1 cellular context compared by ENCODE assay signal in the genomic region with DNA sequence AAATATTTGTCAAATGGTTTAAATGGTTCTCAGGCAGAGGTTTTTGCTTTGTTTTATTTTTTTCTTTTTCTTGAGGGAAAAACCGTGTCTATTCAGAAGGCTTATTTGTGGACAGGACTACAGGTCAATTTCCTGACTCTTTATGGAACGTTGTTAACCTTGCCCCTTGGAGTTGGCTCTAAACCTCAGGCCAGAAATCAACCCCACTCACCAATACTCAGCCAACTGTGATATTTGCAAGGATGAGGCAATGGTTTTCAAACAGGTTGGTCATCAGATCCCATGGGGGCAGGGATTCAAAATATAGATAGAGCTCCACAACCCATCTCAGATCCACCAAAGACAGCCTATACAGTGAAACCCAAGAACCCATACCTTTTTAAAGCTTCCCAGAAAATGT.
TF ChIP-seq lines count a peak whose summit lies in the region.

No MANE protein-coding gene starts in this region.

TF ChIP-seq in HepG2, 621 proteins besides CTCF, POLR2A, EP300 and RAD21 (continued from another document and continues in another):
- TF ChIP-seq, protein P1, sequence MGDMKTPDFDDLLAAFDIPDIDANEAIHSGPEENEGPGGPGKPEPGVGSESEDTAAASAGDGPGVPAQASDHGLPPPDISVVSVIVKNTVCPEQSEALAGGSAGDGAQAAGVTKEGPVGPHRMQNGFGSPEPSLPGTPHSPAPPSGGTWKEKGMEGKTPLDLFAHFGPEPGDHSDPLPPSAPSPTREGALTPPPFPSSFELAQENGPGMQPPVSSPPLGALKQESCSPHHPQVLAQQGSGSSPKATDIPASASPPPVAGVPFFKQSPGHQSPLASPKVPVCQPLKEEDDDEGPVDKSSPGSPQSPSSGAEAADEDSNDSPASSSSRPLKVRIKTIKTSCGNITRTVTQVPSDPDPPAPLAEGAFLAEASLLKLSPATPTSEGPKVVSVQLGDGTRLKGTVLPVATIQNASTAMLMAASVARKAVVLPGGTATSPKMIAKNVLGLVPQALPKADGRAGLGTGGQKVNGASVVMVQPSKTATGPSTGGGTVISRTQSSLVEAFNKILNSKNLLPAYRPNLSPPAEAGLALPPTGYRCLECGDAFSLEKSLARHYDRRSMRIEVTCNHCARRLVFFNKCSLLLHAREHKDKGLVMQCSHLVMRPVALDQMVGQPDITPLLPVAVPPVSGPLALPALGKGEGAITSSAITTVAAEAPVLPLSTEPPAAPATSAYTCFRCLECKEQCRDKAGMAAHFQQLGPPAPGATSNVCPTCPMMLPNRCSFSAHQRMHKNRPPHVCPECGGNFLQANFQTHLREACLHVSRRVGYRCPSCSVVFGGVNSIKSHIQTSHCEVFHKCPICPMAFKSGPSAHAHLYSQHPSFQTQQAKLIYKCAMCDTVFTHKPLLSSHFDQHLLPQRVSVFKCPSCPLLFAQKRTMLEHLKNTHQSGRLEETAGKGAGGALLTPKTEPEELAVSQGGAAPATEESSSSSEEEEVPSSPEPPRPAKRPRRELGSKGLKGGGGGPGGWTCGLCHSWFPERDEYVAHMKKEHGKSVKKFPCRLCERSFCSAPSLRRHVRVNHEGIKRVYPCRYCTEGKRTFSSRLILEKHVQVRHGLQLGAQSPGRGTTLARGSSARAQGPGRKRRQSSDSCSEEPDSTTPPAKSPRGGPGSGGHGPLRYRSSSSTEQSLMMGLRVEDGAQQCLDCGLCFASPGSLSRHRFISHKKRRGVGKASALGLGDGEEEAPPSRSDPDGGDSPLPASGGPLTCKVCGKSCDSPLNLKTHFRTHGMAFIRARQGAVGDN (CRISPR knock-in tag; IDR thresholded peaks at IDR 0.05) = no peak
- TF ChIP-seq ZBTB8A (CRISPR knock-in tag; IDR thresholded peaks at IDR 0.05; ENCODE audit: borderline replicate concordance, low read depth) (no peak), ZNF644 (CRISPR knock-in tag; IDR thresholded peaks at IDR 0.05; ENCODE audit: low read depth) (peak; percentile 91), SPEN (CRISPR knock-in tag; IDR thresholded peaks at IDR 0.05; ENCODE audit: low read depth) (no peak), BRCA1 (CRISPR knock-in tag; IDR thresholded peaks at IDR 0.05) (no peak), ZMYM2 (CRISPR knock-in tag; IDR thresholded peaks at IDR 0.05) (no peak), HDAC6 (IDR thresholded peaks at IDR 0.05; ENCODE audit: low read depth, low read length) (no peak), HNF4G (IDR thresholded peaks at IDR 0.05; ENCODE audit: borderline replicate concordance, low read depth, low read length) (peak; percentile 66; the same call in 1 of the 2 replicates), HNF4G (CRISPR knock-in tag; IDR thresholded peaks at IDR 0.05; ENCODE audit: borderline replicate concordance, low read depth) (no peak), HOXD1 (CRISPR knock-in tag; IDR thresholded peaks at IDR 0.05) (no peak), TARDBP (CRISPR knock-in tag; IDR thresholded peaks at IDR 0.05) (no peak), PITX1 (CRISPR knock-in tag; IDR thresholded peaks at IDR 0.05) (0 out of 2 replicates have a peak, but pooled peaks have one; percentile 19), SOX13 (IDR thresholded peaks at IDR 0.05) (no peak), SOX13 (CRISPR knock-in tag; conservative IDR thresholded peaks at IDR 0.05 in 1 of 2, IDR thresholded peaks at IDR 0.05 in 1 of 2) (peak in 1 of 2 experiments; percentile 62; a peak in 2 of 4 replicates), SOX6 (IDR thresholded peaks at IDR 0.05) (no peak), SOX6 (CRISPR knock-in tag; IDR thresholded peaks at IDR 0.05) (peak; percentile 52; the same call in 1 of the 2 replicates), TCF7L2 (IDR thresholded peaks at IDR 0.05; ENCODE audit: low read depth, low read length) (no peak), SMAD1 (CRISPR knock-in tag; IDR thresholded peaks at IDR 0.05; ENCODE audit: borderline replicate concordance, low read depth) (no peak), SRSF4 (IDR thresholded peaks at IDR 0.05; ENCODE audit: low read depth, low read length, poor library complexity, severe bottlenecking) (no peak), ARID2 (CRISPR knock-in tag; IDR thresholded peaks at IDR 0.05; ENCODE audit: borderline replicate concordance) (no peak), RBFOX2 (IDR thresholded peaks at IDR 0.05; ENCODE audit: low read depth, low read length) (no peak), FOXP1 (IDR thresholded peaks at IDR 0.05) (no peak), FOXP1 (CRISPR knock-in tag; IDR thresholded peaks at IDR 0.05) (0 out of 2 replicates have a peak, but pooled peaks have one; percentile 7), RAD51 (IDR thresholded peaks at IDR 0.05; ENCODE audit: borderline replicate concordance) (no peak), ZNF891 (CRISPR knock-in tag; IDR thresholded peaks at IDR 0.05) (no peak), ZNF30 (CRISPR knock-in tag; IDR thresholded peaks at IDR 0.05) (no peak)
- TF ChIP-seq, protein P2, sequence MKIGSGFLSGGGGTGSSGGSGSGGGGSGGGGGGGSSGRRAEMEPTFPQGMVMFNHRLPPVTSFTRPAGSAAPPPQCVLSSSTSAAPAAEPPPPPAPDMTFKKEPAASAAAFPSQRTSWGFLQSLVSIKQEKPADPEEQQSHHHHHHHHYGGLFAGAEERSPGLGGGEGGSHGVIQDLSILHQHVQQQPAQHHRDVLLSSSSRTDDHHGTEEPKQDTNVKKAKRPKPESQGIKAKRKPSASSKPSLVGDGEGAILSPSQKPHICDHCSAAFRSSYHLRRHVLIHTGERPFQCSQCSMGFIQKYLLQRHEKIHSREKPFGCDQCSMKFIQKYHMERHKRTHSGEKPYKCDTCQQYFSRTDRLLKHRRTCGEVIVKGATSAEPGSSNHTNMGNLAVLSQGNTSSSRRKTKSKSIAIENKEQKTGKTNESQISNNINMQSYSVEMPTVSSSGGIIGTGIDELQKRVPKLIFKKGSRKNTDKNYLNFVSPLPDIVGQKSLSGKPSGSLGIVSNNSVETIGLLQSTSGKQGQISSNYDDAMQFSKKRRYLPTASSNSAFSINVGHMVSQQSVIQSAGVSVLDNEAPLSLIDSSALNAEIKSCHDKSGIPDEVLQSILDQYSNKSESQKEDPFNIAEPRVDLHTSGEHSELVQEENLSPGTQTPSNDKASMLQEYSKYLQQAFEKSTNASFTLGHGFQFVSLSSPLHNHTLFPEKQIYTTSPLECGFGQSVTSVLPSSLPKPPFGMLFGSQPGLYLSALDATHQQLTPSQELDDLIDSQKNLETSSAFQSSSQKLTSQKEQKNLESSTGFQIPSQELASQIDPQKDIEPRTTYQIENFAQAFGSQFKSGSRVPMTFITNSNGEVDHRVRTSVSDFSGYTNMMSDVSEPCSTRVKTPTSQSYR (CRISPR knock-in tag; IDR thresholded peaks at IDR 0.05; ENCODE audit: borderline replicate concordance) = peak; percentile 61; the same call in 1 of the 2 replicates
- TF ChIP-seq, protein P3, sequence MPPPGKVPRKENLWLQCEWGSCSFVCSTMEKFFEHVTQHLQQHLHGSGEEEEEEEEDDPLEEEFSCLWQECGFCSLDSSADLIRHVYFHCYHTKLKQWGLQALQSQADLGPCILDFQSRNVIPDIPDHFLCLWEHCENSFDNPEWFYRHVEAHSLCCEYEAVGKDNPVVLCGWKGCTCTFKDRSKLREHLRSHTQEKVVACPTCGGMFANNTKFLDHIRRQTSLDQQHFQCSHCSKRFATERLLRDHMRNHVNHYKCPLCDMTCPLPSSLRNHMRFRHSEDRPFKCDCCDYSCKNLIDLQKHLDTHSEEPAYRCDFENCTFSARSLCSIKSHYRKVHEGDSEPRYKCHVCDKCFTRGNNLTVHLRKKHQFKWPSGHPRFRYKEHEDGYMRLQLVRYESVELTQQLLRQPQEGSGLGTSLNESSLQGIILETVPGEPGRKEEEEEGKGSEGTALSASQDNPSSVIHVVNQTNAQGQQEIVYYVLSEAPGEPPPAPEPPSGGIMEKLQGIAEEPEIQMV (CRISPR knock-in tag; IDR thresholded peaks at IDR 0.05; ENCODE audit: low read depth) = peak; percentile 77
- TF ChIP-seq, protein P4, sequence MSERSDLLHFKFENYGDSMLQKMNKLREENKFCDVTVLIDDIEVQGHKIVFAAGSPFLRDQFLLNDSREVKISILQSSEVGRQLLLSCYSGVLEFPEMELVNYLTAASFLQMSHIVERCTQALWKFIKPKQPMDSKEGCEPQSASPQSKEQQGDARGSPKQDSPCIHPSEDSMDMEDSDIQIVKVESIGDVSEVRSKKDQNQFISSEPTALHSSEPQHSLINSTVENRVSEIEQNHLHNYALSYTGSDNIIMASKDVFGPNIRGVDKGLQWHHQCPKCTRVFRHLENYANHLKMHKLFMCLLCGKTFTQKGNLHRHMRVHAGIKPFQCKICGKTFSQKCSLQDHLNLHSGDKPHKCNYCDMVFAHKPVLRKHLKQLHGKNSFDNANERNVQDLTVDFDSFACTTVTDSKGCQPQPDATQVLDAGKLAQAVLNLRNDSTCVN (CRISPR knock-in tag; IDR thresholded peaks at IDR 0.05; ENCODE audit: borderline replicate concordance) = no peak
- TF ChIP-seq, protein P5, sequence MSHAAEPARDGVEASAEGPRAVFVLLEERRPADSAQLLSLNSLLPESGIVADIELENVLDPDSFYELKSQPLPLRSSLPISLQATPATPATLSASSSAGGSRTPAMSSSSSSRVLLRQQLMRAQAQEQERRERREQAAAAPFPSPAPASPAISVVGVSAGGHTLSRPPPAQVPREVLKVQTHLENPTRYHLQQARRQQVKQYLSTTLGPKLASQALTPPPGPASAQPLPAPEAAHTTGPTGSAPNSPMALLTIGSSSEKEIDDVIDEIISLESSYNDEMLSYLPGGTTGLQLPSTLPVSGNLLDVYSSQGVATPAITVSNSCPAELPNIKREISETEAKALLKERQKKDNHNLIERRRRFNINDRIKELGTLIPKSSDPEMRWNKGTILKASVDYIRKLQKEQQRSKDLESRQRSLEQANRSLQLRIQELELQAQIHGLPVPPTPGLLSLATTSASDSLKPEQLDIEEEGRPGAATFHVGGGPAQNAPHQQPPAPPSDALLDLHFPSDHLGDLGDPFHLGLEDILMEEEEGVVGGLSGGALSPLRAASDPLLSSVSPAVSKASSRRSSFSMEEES (CRISPR knock-in tag; IDR thresholded peaks at IDR 0.05) = no peak
- TF ChIP-seq, protein P6, sequence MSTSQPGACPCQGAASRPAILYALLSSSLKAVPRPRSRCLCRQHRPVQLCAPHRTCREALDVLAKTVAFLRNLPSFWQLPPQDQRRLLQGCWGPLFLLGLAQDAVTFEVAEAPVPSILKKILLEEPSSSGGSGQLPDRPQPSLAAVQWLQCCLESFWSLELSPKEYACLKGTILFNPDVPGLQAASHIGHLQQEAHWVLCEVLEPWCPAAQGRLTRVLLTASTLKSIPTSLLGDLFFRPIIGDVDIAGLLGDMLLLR (CRISPR knock-in tag; IDR thresholded peaks at IDR 0.05) = no peak
- TF ChIP-seq, protein P7, sequence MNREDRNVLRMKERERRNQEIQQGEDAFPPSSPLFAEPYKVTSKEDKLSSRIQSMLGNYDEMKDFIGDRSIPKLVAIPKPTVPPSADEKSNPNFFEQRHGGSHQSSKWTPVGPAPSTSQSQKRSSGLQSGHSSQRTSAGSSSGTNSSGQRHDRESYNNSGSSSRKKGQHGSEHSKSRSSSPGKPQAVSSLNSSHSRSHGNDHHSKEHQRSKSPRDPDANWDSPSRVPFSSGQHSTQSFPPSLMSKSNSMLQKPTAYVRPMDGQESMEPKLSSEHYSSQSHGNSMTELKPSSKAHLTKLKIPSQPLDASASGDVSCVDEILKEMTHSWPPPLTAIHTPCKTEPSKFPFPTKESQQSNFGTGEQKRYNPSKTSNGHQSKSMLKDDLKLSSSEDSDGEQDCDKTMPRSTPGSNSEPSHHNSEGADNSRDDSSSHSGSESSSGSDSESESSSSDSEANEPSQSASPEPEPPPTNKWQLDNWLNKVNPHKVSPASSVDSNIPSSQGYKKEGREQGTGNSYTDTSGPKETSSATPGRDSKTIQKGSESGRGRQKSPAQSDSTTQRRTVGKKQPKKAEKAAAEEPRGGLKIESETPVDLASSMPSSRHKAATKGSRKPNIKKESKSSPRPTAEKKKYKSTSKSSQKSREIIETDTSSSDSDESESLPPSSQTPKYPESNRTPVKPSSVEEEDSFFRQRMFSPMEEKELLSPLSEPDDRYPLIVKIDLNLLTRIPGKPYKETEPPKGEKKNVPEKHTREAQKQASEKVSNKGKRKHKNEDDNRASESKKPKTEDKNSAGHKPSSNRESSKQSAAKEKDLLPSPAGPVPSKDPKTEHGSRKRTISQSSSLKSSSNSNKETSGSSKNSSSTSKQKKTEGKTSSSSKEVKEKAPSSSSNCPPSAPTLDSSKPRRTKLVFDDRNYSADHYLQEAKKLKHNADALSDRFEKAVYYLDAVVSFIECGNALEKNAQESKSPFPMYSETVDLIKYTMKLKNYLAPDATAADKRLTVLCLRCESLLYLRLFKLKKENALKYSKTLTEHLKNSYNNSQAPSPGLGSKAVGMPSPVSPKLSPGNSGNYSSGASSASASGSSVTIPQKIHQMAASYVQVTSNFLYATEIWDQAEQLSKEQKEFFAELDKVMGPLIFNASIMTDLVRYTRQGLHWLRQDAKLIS (CRISPR knock-in tag; IDR thresholded peaks at IDR 0.05) = no peak
- TF ChIP-seq, protein P8, sequence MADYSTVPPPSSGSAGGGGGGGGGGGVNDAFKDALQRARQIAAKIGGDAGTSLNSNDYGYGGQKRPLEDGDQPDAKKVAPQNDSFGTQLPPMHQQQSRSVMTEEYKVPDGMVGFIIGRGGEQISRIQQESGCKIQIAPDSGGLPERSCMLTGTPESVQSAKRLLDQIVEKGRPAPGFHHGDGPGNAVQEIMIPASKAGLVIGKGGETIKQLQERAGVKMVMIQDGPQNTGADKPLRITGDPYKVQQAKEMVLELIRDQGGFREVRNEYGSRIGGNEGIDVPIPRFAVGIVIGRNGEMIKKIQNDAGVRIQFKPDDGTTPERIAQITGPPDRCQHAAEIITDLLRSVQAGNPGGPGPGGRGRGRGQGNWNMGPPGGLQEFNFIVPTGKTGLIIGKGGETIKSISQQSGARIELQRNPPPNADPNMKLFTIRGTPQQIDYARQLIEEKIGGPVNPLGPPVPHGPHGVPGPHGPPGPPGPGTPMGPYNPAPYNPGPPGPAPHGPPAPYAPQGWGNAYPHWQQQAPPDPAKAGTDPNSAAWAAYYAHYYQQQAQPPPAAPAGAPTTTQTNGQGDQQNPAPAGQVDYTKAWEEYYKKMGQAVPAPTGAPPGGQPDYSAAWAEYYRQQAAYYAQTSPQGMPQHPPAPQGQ (CRISPR knock-in tag; IDR thresholded peaks at IDR 0.05; ENCODE audit: borderline replicate concordance) = no peak
- TF ChIP-seq, protein P9, sequence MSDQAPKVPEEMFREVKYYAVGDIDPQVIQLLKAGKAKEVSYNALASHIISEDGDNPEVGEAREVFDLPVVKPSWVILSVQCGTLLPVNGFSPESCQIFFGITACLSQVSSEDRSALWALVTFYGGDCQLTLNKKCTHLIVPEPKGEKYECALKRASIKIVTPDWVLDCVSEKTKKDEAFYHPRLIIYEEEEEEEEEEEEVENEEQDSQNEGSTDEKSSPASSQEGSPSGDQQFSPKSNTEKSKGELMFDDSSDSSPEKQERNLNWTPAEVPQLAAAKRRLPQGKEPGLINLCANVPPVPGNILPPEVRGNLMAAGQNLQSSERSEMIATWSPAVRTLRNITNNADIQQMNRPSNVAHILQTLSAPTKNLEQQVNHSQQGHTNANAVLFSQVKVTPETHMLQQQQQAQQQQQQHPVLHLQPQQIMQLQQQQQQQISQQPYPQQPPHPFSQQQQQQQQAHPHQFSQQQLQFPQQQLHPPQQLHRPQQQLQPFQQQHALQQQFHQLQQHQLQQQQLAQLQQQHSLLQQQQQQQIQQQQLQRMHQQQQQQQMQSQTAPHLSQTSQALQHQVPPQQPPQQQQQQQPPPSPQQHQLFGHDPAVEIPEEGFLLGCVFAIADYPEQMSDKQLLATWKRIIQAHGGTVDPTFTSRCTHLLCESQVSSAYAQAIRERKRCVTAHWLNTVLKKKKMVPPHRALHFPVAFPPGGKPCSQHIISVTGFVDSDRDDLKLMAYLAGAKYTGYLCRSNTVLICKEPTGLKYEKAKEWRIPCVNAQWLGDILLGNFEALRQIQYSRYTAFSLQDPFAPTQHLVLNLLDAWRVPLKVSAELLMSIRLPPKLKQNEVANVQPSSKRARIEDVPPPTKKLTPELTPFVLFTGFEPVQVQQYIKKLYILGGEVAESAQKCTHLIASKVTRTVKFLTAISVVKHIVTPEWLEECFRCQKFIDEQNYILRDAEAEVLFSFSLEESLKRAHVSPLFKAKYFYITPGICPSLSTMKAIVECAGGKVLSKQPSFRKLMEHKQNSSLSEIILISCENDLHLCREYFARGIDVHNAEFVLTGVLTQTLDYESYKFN (CRISPR knock-in tag; conservative IDR thresholded peaks at IDR 0.05) = peak; percentile 50
